ENCODE assay signal across 22 cellular contexts in genomic region chr4:71247706-71248105, GRCh38.
"Had no signal": no experiment of that assay in that cellular context is flagged by ENCODE, and none has a peak within 500 bp of the region (broad histone marks: within the 10 kb centered on the region; RNA-seq: fewer than 3 reads in every experiment).

No MANE protein-coding gene starts in this region.

- DNase-seq: activated B cell treated with CpG ODN at 0.5 μM for 24 hours; activated CD4-positive, alpha-beta T cell treated with anti-CD3 and anti-CD28 coated beads for 1 hour; activated CD4-positive, alpha-beta T cell treated with anti-CD3 and anti-CD28 coated beads, Interleukin-2, amount 10 ng/mL, durations not matched to agents 24 days and 14 days; activated CD4-positive, alpha-beta T cell treated with anti-CD3 and anti-CD28 coated beads, Interleukin-2, amount 50 U/mL, for 48 hours; activated CD8-positive, alpha-beta memory T cell treated with anti-CD3 and anti-CD28 coated beads, Interleukin-2, amount 10 ng/mL, durations not matched to agents 7 days and 5 days; activated effector memory CD4-positive, alpha-beta T cell treated with Interleukin-2 at 50 U/mL for 16 hours; activated naive CD4-positive, alpha-beta T cell; activated T-cell treated with anti-CD3 and anti-CD28 coated beads, Interleukin-2, amount 50 U/mL, for 24 hours; aorta; NCI-H1092; NCI-H1417 treated with DMSO at 0.1 percent for 48 hours; NCI-H1694; NCI-H2029; NCI-H2107; NCI-H510A treated with DMSO at 0.1 percent for 48 hours; NCI-H69; Peyer's patch; SHP77 treated with DMSO at 0.1 percent for 48 hours; T-helper 17 cell; T-helper 9 cell had no signal

- ATAC-seq: activated CD8-positive, alpha-beta memory T cell treated with anti-CD3 and anti-CD28 coated beads, Interleukin-2, amount 10 ng/mL, durations not matched to agents 7 days and 5 days; T-helper 17 cell had no signal

- H3K4me3 ChIP-seq: Peyer's patch had no signal

- H3K4me1 ChIP-seq: Peyer's patch had no signal

- H3K36me3 ChIP-seq: Peyer's patch had no signal

- H3K9me3 ChIP-seq: Peyer's patch had no signal

- H3K27me3 ChIP-seq: Peyer's patch had no signal

- H3K27ac ChIP-seq: KMS-11, Peyer's patch, RWPE1 had no signal
